ENCODE assay signal across 1 cellular context in the genomic region with DNA sequence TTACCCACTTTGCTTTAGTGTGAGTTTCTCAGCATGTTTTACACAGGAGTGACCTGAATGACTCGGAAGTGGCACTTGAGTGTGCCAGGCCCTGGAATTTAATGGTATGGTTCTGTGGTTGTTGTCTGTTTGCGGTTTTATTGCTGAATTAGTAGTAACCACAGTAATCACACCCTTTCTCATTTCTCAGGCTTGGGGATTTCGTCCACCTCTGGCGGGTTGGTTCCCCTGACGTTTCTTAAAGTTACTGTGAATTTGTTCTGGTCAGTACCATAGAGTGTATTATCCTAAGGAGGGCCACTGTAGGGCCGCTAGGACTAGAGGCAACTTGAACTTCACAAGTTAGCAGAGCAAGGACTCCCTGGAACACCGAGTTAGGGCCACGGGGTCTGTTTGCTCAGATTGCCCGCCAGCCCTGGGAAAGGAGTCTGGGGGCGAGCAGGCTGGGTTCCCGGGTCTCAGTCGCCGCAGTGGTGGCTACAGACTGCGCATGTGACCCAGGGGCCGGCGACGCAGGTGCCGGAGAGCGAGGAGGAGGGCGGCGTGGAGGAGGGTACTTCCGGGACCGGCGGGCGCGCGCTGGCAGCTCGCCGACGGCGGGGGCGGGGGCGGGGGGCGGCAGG.
TF ChIP-seq lines count a peak whose summit lies in the region.

No MANE protein-coding gene starts in this region.

TF ChIP-seq in GM12878, 131 proteins besides CTCF, POLR2A, EP300 and RAD21 (continues in another document):
- TF ChIP-seq ASH2L (IDR thresholded peaks at IDR 0.05; ENCODE audit: borderline replicate concordance, low read depth), result no peak
- no peak for TF ChIP-seq SMAD1 (IDR thresholded peaks at IDR 0.05; ENCODE audit: low read depth, partially characterized antibody)
- no peak for TF ChIP-seq NFIC (IDR thresholded peaks at IDR 0.05; ENCODE audit: low read depth, low read length)
- no peak for TF ChIP-seq LARP7 (IDR thresholded peaks at IDR 0.05)
- no peak for TF ChIP-seq GABPA (IDR thresholded peaks at IDR 0.05; ENCODE audit: low read depth)
- peak; percentile 65; the same call in 1 of the 2 replicates for TF ChIP-seq POLR2AphosphoS5 (IDR thresholded peaks at IDR 0.05; ENCODE audit: low read length)
- no peak for TF ChIP-seq JUND (IDR thresholded peaks at IDR 0.05; ENCODE audit: low read depth, low read length)
- TF ChIP-seq CBX3 (IDR thresholded peaks at IDR 0.05; ENCODE audit: borderline replicate concordance, low read depth), result no peak
- TF ChIP-seq CEBPB (IDR thresholded peaks at IDR 0.05; ENCODE audit: borderline replicate concordance in 1 of 2, low read depth in 2 of 2, low read length in 2 of 2), result no peak
- no peak for TF ChIP-seq SREBF2 (IDR thresholded peaks at IDR 0.05; ENCODE audit: low read length)
- TF ChIP-seq, protein P1, sequence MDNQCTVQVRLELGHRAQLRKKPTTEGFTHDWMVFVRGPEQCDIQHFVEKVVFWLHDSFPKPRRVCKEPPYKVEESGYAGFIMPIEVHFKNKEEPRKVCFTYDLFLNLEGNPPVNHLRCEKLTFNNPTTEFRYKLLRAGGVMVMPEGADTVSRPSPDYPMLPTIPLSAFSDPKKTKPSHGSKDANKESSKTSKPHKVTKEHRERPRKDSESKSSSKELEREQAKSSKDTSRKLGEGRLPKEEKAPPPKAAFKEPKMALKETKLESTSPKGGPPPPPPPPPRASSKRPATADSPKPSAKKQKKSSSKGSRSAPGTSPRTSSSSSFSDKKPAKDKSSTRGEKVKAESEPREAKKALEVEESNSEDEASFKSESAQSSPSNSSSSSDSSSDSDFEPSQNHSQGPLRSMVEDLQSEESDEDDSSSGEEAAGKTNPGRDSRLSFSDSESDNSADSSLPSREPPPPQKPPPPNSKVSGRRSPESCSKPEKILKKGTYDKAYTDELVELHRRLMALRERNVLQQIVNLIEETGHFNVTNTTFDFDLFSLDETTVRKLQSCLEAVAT (IDR thresholded peaks at IDR 0.05), result peak; percentile 61; the same call in 1 of the 2 replicates
- TF ChIP-seq, protein P2, sequence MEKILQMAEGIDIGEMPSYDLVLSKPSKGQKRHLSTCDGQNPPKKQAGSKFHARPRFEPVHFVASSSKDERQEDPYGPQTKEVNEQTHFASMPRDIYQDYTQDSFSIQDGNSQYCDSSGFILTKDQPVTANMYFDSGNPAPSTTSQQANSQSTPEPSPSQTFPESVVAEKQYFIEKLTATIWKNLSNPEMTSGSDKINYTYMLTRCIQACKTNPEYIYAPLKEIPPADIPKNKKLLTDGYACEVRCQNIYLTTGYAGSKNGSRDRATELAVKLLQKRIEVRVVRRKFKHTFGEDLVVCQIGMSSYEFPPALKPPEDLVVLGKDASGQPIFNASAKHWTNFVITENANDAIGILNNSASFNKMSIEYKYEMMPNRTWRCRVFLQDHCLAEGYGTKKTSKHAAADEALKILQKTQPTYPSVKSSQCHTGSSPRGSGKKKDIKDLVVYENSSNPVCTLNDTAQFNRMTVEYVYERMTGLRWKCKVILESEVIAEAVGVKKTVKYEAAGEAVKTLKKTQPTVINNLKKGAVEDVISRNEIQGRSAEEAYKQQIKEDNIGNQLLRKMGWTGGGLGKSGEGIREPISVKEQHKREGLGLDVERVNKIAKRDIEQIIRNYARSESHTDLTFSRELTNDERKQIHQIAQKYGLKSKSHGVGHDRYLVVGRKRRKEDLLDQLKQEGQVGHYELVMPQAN (conservative IDR thresholded peaks at IDR 0.05), result no peak
- 0 out of 2 replicates have a peak, but pooled peaks have one; percentile 24 for TF ChIP-seq GATAD2B (conservative IDR thresholded peaks at IDR 0.05; ENCODE audit: low read depth)
- TF ChIP-seq RFX5 (IDR thresholded peaks at IDR 0.05; ENCODE audit: low read depth, low read length), result no peak
- TF ChIP-seq RAD51 (IDR thresholded peaks at IDR 0.05), result peak; percentile 59; the same call in 1 of the 2 replicates
- no peak for TF ChIP-seq RCOR1 (conservative IDR thresholded peaks at IDR 0.05; ENCODE audit: low read depth, low read length)
- no peak for TF ChIP-seq CHD2 (IDR thresholded peaks at IDR 0.05; ENCODE audit: borderline replicate concordance, low read depth, low read length)
- TF ChIP-seq, protein P3, sequence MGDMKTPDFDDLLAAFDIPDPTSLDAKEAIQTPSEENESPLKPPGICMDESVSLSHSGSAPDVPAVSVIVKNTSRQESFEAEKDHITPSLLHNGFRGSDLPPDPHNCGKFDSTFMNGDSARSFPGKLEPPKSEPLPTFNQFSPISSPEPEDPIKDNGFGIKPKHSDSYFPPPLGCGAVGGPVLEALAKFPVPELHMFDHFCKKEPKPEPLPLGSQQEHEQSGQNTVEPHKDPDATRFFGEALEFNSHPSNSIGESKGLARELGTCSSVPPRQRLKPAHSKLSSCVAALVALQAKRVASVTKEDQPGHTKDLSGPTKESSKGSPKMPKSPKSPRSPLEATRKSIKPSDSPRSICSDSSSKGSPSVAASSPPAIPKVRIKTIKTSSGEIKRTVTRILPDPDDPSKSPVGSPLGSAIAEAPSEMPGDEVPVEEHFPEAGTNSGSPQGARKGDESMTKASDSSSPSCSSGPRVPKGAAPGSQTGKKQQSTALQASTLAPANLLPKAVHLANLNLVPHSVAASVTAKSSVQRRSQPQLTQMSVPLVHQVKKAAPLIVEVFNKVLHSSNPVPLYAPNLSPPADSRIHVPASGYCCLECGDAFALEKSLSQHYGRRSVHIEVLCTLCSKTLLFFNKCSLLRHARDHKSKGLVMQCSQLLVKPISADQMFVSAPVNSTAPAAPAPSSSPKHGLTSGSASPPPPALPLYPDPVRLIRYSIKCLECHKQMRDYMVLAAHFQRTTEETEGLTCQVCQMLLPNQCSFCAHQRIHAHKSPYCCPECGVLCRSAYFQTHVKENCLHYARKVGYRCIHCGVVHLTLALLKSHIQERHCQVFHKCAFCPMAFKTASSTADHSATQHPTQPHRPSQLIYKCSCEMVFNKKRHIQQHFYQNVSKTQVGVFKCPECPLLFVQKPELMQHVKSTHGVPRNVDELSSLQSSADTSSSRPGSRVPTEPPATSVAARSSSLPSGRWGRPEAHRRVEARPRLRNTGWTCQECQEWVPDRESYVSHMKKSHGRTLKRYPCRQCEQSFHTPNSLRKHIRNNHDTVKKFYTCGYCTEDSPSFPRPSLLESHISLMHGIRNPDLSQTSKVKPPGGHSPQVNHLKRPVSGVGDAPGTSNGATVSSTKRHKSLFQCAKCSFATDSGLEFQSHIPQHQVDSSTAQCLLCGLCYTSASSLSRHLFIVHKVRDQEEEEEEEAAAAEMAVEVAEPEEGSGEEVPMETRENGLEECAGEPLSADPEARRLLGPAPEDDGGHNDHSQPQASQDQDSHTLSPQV (IDR thresholded peaks at IDR 0.05), result no peak
- no peak for TF ChIP-seq NFYA (IDR thresholded peaks at IDR 0.05; ENCODE audit: borderline replicate concordance, low read depth, low read length)
- TF ChIP-seq ETV6 (conservative IDR thresholded peaks at IDR 0.05 in 1 of 2, IDR thresholded peaks at IDR 0.05 in 1 of 2; ENCODE audit: borderline replicate concordance in 1 of 2, low read depth in 1 of 2), result no peak
- TF ChIP-seq, protein P4, sequence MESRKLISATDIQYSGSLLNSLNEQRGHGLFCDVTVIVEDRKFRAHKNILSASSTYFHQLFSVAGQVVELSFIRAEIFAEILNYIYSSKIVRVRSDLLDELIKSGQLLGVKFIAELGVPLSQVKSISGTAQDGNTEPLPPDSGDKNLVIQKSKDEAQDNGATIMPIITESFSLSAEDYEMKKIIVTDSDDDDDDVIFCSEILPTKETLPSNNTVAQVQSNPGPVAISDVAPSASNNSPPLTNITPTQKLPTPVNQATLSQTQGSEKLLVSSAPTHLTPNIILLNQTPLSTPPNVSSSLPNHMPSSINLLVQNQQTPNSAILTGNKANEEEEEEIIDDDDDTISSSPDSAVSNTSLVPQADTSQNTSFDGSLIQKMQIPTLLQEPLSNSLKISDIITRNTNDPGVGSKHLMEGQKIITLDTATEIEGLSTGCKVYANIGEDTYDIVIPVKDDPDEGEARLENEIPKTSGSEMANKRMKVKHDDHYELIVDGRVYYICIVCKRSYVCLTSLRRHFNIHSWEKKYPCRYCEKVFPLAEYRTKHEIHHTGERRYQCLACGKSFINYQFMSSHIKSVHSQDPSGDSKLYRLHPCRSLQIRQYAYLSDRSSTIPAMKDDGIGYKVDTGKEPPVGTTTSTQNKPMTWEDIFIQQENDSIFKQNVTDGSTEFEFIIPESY (IDR thresholded peaks at IDR 0.05), result no peak
- TF ChIP-seq KDM1A (IDR thresholded peaks at IDR 0.05; ENCODE audit: borderline replicate concordance), result no peak
- TF ChIP-seq NRF1 (conservative IDR thresholded peaks at IDR 0.05; ENCODE audit: low read depth, low read length), result no peak
- TF ChIP-seq, protein P5, sequence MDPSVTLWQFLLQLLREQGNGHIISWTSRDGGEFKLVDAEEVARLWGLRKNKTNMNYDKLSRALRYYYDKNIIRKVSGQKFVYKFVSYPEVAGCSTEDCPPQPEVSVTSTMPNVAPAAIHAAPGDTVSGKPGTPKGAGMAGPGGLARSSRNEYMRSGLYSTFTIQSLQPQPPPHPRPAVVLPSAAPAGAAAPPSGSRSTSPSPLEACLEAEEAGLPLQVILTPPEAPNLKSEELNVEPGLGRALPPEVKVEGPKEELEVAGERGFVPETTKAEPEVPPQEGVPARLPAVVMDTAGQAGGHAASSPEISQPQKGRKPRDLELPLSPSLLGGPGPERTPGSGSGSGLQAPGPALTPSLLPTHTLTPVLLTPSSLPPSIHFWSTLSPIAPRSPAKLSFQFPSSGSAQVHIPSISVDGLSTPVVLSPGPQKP (IDR thresholded peaks at IDR 0.05; ENCODE audit: low read depth, low read length), result no peak
- TF ChIP-seq, protein P6, sequence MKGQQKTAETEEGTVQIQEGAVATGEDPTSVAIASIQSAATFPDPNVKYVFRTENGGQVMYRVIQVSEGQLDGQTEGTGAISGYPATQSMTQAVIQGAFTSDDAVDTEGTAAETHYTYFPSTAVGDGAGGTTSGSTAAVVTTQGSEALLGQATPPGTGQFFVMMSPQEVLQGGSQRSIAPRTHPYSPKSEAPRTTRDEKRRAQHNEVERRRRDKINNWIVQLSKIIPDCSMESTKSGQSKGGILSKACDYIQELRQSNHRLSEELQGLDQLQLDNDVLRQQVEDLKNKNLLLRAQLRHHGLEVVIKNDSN (IDR thresholded peaks at IDR 0.05; ENCODE audit: borderline replicate concordance, extremely low read length, insufficient read depth, low read depth, low read length), result peak; percentile 75
- no peak for TF ChIP-seq KLF5 (IDR thresholded peaks at IDR 0.05; ENCODE audit: partially characterized antibody)
- TF ChIP-seq YY1 (IDR thresholded peaks at IDR 0.05; ENCODE audit: low read depth, low read length), result no peak
- TF ChIP-seq IKZF1 (conservative IDR thresholded peaks at IDR 0.05), result peak; percentile 21; the same call in 1 of the 2 replicates
- TF ChIP-seq SMARCA5 (IDR thresholded peaks at IDR 0.05), result 0 out of 2 replicates have a peak, but pooled peaks have one; percentile 40
- TF ChIP-seq MEF2B (IDR thresholded peaks at IDR 0.05; ENCODE audit: partially characterized antibody, poor library complexity, severe bottlenecking), result no peak
- no peak for TF ChIP-seq TBL1XR1 (IDR thresholded peaks at IDR 0.05; ENCODE audit: low read depth, low read length)
- TF ChIP-seq NR2F1 (conservative IDR thresholded peaks at IDR 0.05), result 0 out of 2 replicates have a peak, but pooled peaks have one; percentile 25
- no peak for TF ChIP-seq SPI1 (IDR thresholded peaks at IDR 0.05; ENCODE audit: borderline replicate concordance, insufficient read depth, low read depth, low read length)
- TF ChIP-seq, protein P7, sequence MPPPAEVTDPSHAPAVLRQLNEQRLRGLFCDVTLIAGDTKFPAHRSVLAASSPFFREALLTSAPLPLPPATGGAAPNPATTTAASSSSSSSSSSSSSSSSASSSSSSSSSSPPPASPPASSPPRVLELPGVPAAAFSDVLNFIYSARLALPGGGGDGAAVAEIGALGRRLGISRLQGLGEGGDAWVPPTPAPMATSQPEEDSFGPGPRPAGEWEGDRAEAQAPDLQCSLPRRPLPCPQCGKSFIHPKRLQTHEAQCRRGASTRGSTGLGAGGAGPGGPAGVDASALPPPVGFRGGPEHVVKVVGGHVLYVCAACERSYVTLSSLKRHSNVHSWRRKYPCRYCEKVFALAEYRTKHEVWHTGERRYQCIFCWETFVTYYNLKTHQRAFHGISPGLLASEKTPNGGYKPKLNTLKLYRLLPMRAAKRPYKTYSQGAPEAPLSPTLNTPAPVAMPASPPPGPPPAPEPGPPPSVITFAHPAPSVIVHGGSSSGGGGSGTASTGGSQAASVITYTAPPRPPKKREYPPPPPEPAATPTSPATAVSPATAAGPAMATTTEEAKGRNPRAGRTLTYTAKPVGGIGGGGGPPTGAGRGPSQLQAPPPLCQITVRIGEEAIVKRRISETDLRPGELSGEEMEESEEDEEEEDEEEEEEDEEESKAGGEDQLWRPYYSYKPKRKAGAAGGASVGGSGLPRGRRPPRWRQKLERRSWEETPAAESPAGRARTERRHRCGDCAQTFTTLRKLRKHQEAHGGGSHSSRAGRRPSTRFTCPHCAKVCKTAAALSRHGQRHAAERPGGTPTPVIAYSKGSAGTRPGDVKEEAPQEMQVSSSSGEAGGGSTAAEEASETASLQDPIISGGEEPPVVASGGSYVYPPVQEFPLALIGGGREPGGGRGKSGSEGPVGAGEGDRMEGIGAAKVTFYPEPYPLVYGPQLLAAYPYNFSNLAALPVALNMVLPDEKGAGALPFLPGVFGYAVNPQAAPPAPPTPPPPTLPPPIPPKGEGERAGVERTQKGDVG (CRISPR knock-in tag; IDR thresholded peaks at IDR 0.05), result no peak
- TF ChIP-seq, protein P8, sequence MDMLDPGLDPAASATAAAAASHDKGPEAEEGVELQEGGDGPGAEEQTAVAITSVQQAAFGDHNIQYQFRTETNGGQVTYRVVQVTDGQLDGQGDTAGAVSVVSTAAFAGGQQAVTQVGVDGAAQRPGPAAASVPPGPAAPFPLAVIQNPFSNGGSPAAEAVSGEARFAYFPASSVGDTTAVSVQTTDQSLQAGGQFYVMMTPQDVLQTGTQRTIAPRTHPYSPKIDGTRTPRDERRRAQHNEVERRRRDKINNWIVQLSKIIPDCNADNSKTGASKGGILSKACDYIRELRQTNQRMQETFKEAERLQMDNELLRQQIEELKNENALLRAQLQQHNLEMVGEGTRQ (IDR thresholded peaks at IDR 0.05; ENCODE audit: borderline replicate concordance, low read depth, low read length), result peak; percentile 19
- peak; percentile 37 for TF ChIP-seq RUNX3 (IDR thresholded peaks at IDR 0.05; ENCODE audit: low read length)
- TF ChIP-seq CBFB (IDR thresholded peaks at IDR 0.05; ENCODE audit: low read depth), result no peak
- TF ChIP-seq MTA2 (IDR thresholded peaks at IDR 0.05; ENCODE audit: low read depth), result peak; percentile 57
- no peak for TF ChIP-seq JUNB (IDR thresholded peaks at IDR 0.05)
- no peak for TF ChIP-seq HDAC6 (IDR thresholded peaks at IDR 0.05; ENCODE audit: unreplicated experiment)
- peak; percentile 65; the same call in 1 of the 2 replicates for TF ChIP-seq TAF1 (IDR thresholded peaks at IDR 0.05; ENCODE audit: borderline replicate concordance, low read depth, low read length)
- peak; percentile 44 for TF ChIP-seq DPF2 (IDR thresholded peaks at IDR 0.05)
- TF ChIP-seq, protein P9, sequence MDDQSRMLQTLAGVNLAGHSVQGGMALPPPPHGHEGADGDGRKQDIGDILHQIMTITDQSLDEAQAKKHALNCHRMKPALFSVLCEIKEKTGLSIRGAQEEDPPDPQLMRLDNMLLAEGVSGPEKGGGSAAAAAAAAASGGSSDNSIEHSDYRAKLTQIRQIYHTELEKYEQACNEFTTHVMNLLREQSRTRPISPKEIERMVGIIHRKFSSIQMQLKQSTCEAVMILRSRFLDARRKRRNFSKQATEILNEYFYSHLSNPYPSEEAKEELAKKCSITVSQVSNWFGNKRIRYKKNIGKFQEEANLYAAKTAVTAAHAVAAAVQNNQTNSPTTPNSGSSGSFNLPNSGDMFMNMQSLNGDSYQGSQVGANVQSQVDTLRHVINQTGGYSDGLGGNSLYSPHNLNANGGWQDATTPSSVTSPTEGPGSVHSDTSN (IDR thresholded peaks at IDR 0.05; ENCODE audit: insufficient replicate concordance, low read depth, low read length), result no peak
- no peak for TF ChIP-seq EZH2 (IDR thresholded peaks at IDR 0.05; ENCODE audit: borderline replicate concordance, control insufficient read depth, low read depth, low read length)
